ENCODE assay signal across 10 cellular contexts in the genomic region with DNA sequence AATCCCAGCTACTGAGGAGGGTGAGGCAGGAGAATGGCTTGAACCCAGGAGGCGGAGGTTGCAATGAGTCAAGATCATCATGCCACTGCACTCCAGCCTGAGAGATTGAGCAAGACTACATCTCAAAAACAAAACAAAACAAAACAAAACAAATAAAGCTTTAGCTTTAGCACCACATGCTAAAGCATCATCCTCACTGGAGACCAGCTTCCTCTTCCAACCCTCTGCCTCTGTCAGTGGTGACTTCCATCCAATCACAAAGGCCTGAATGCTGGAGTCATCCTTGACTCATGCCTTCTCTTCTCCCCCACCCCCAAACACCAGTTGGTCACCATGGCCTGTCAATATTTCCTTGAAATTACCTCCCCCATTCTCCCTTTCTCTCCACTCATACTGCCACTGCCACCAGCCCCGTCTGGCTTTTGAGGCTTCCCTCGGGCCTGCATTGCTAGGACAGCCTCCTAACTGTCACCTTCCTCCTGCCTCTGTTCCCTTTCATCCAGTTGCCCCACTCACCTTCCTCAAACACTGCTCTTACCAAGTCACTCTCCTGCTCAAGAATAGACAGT. TPM values are rescaled to one million over a fixed set of nuclear protein-coding genes. Genes with fewer than 3 reads are reported as not detected.
DNase-seq lines count a peak whose midpoint lies in the region; ATAC-seq and TF ChIP-seq lines count a peak whose summit lies in the region.
"Had no signal": no experiment of that assay in that cellular context is flagged by ENCODE, and none has a peak within 500 bp of the region (broad histone marks: within the 10 kb centered on the region; RNA-seq: fewer than 3 reads in every experiment).

No MANE protein-coding gene starts in this region.

- TF ChIP-seq CTCF in AG09319 (IDR thresholded peaks at IDR 0.05; ENCODE audit: low read depth, low read length) (no peak), HL-60 (IDR thresholded peaks at IDR 0.05; ENCODE audit: insufficient read depth, low read length) (no peak), lung (IDR thresholded peaks at IDR 0.05; ENCODE audit: control extremely low read depth, extremely low read depth) (no peak)

- H3K27me3 Mint-ChIP-seq in activated T-helper 17 cell treated with anti-CD3 and anti-CD28 coated beads, Interleukin-2, amount 50 U/mL, for 72 hours, result no peaks in the 10 kb centered on the region

- peak; percentile 91 for ATAC-seq in activated T-helper 17 cell treated with anti-CD3 and anti-CD28 coated beads, Interleukin-2, amount 50 U/mL, for 72 hours (replicated peaks)
- peak; percentile 22 for ATAC-seq in lung (ENCODE audit: insufficient read depth, low FRiP score)
- no peak for ATAC-seq in HG03432 (IDR thresholded peaks at IDR 0.05; ENCODE audit: unreplicated experiment)
- ATAC-seq in GM18511 (IDR thresholded peaks at IDR 0.05; ENCODE audit: unreplicated experiment), result no peak
- ATAC-seq: GM12878 had no signal

- H3K36me3 Mint-ChIP-seq in activated T-helper 17 cell treated with anti-CD3 and anti-CD28 coated beads, Interleukin-2, amount 50 U/mL, for 72 hours (ENCODE audit: low read depth), result no peaks in the 10 kb centered on the region

- peaks cover 4% of the 10 kb centered on the region for H3K4me1 Mint-ChIP-seq in activated T-helper 17 cell treated with anti-CD3 and anti-CD28 coated beads, Interleukin-2, amount 50 U/mL, for 72 hours

- H3K4me3 ChIP-seq in HL-60 (replicated peaks; ENCODE audit: insufficient read depth, low read length), result no peak overlapping the region
- H3K4me3 ChIP-seq in lung, result no peak overlapping the region
- H3K4me3 ChIP-seq in effector memory CD4-positive, alpha-beta T cell (ENCODE audit: insufficient read depth, low read depth, low read length, poor library complexity, severe bottlenecking), result no peak overlapping the region
- H3K4me3 ChIP-seq: GM12878 had no signal

- peaks cover 0 to 1% of the 10 kb centered on the region in 2 donors for H3K36me3 ChIP-seq in lung (ENCODE audit: control insufficient read depth in 2 of 2, insufficient read depth in 2 of 2, low read length in 2 of 2)
- H3K36me3 ChIP-seq in effector memory CD4-positive, alpha-beta T cell (ENCODE audit: control insufficient read depth, insufficient read depth, low read length), result no peaks in the 10 kb centered on the region

- peak overlapping the region; percentile 74 for H3K27ac Mint-ChIP-seq in activated T-helper 17 cell treated with anti-CD3 and anti-CD28 coated beads, Interleukin-2, amount 50 U/mL, for 72 hours

- WGBS in lung, 2 donors, result 58 to 69% methylated on average over 3 of the region's 3 CpGs

- no peaks in the 10 kb centered on the region for H3K4me1 ChIP-seq in lung (ENCODE audit: control insufficient read depth in 2 of 2, insufficient read depth in 2 of 2, low read length in 2 of 2)
- H3K4me1 ChIP-seq in effector memory CD4-positive, alpha-beta T cell (ENCODE audit: control insufficient read depth, insufficient read depth, low read length, poor library complexity, severe bottlenecking), result peaks cover 5% of the 10 kb centered on the region

- H3K27ac ChIP-seq in HL-60 (replicated peaks), result peak overlapping the region; percentile 79
- H3K27ac ChIP-seq in lung (ENCODE audit: low read depth in 1 of 2, low read length in 1 of 2), result peak overlapping the region in 1 of 2 donors; percentile 88
- no peak overlapping the region for H3K27ac ChIP-seq in effector memory CD4-positive, alpha-beta T cell (ENCODE audit: insufficient read depth, low read length, poor library complexity, severe bottlenecking)

- DNase-seq in AG09319 (ENCODE audit: extremely low read depth, low read depth) (peak; percentile 78), HL-60 (ENCODE audit: low read depth in 1 of 2, low spot score in 1 of 2) (peak; percentile 83 to 97), lung (ENCODE audit: low spot score) (no peak), GF-D8 (lab: John Stamatoyannopoulos, UW) (no peak)
- DNase-seq in effector memory CD4-positive, alpha-beta T cell, result no peak
- DNase-seq: activated CD4-positive, CD25-positive, alpha-beta regulatory T cell had no signal

- H3K27me3 ChIP-seq in HL-60 (ENCODE audit: insufficient read depth, poor library complexity, severe bottlenecking) (no peaks in the 10 kb centered on the region), lung (ENCODE audit: control insufficient read depth, insufficient read depth) (no peaks in the 10 kb centered on the region)
- H3K27me3 ChIP-seq in effector memory CD4-positive, alpha-beta T cell (replicated peaks; ENCODE audit: control insufficient read depth, insufficient read depth, low read length, poor library complexity, severe bottlenecking), result no peaks in the 10 kb centered on the region

- H3K9me3 ChIP-seq in lung (ENCODE audit: control insufficient read depth in 2 of 2, insufficient read depth in 1 of 2, low read length in 1 of 2), result no peaks in the 10 kb centered on the region
- no peaks in the 10 kb centered on the region for H3K9me3 ChIP-seq in effector memory CD4-positive, alpha-beta T cell (ENCODE audit: control insufficient read depth, low read length)

- no peaks in the 10 kb centered on the region for H3K9me3 Mint-ChIP-seq in activated T-helper 17 cell treated with anti-CD3 and anti-CD28 coated beads, Interleukin-2, amount 50 U/mL, for 72 hours

- H3K4me3 Mint-ChIP-seq in activated T-helper 17 cell treated with anti-CD3 and anti-CD28 coated beads, Interleukin-2, amount 50 U/mL, for 72 hours, result peak overlapping the region; percentile 28

RNA-seq across cellular contexts. Expression of gene ZNF385A, which starts 1.4 kb away (rescaled TPM):
- 1 to 10 TPM in 1 of 2 donors, under 1 TPM in 1; 0.48 to 2.6 TPM for total RNA-seq in activated T-helper 17 cell treated with anti-CD3 and anti-CD28 coated beads, Interleukin-2, amount 50 U/mL, for 72 hours
- total RNA-seq in lung, result 10 to 100 TPM in 1 of 2 donors, 1 to 10 TPM in 1; 7.6 to 26.1 TPM
- 10 to 100 TPM; 15.3 to 17.9 TPM for polyA plus RNA-seq in lung

RNA-seq across cellular contexts. Expression of gene GPR84, which starts 18.8 kb away (rescaled TPM):
- 1 to 10 TPM in 1 of 2 donors, under 1 TPM in 1; 0.24 to 2.2 TPM for total RNA-seq in activated T-helper 17 cell treated with anti-CD3 and anti-CD28 coated beads, Interleukin-2, amount 50 U/mL, for 72 hours
- total RNA-seq in lung, result 1 to 10 TPM; 1.5 to 2.6 TPM
- 10 to 100 TPM in 1 of 2 donors, under 1 TPM in 1; 0.73 to 76.1 TPM for polyA plus RNA-seq in lung

RNA-seq across cellular contexts. Expression of gene ITGA5, which starts 35.9 kb away (rescaled TPM):
- total RNA-seq in activated T-helper 17 cell treated with anti-CD3 and anti-CD28 coated beads, Interleukin-2, amount 50 U/mL, for 72 hours, result 100 to 1,000 TPM in 1 of 2 donors, 10 to 100 TPM in 1; 29.9 to 211 TPM
- 100 to 1,000 TPM in 1 of 2 donors, 10 to 100 TPM in 1; 71.2 to 131 TPM for total RNA-seq in lung
- 100 to 1,000 TPM in 1 of 2 donors, 10 to 100 TPM in 1; 39.8 to 134 TPM for polyA plus RNA-seq in lung

RNA-seq across cellular contexts. Expression of gene COPZ1, which starts 58.2 kb away (rescaled TPM):
- 10 to 100 TPM; 75.4 to 86.8 TPM for total RNA-seq in activated T-helper 17 cell treated with anti-CD3 and anti-CD28 coated beads, Interleukin-2, amount 50 U/mL, for 72 hours
- total RNA-seq in lung, result 100 to 1,000 TPM; 127 to 163 TPM
- polyA plus RNA-seq in lung, result 100 to 1,000 TPM in 1 of 2 donors, 10 to 100 TPM in 1; 98.8 to 145 TPM

Comparison
In these comparisons a context has a peak if more than half of its experiments do, and no peak if none do; other contexts are left out.
1. DNase-seq: peak in AG09319 (single experiment) and HL-60 (2 of 2); none in lung (single experiment), GF-D8 (single experiment) and effector memory CD4-positive, alpha-beta T cell (0 of 3).
2. ATAC-seq: peak in activated T-helper 17 cell treated with anti-CD3 and anti-CD28 coated beads, Interleukin-2, amount 50 U/mL, for 72 hours (single experiment) and lung (single experiment); none in HG03432 (single experiment) and GM18511 (single experiment).